Comparison of ENCODE assay signal across 9 cellular contexts in genomic region chr11:94638902-94639373, GRCh38.
DNase-seq lines count a peak whose midpoint lies in the region; ATAC-seq and TF ChIP-seq lines count a peak whose summit lies in the region.
"Had no signal": no experiment of that assay in that cellular context is flagged by ENCODE, and none has a peak within 500 bp of the region (broad histone marks: within the 10 kb centered on the region; RNA-seq: fewer than 3 reads in every experiment).

No MANE protein-coding gene starts in this region.

- intact Hi-C loops in Right ventricle myocardium superior (cut with DNase I): no loop called here

- TF ChIP-seq CTCF in RWPE2 (IDR thresholded peaks at IDR 0.05; ENCODE audit: poor library complexity, severe bottlenecking) (no peak), smooth muscle cell (IDR thresholded peaks at IDR 0.05; ENCODE audit: borderline replicate concordance, insufficient read depth, poor library complexity, severe bottlenecking) (no peak)

- H3K4me1 ChIP-seq in RWPE2 (ENCODE audit: insufficient read depth, poor library complexity, severe bottlenecking) (peaks cover 5% of the 10 kb centered on the region), smooth muscle cell (ENCODE audit: low read depth) (no peaks in the 10 kb centered on the region)

- WGBS in smooth muscle cell (ENCODE audit: low lambda C conversion rate): 43% methylated on average over 4 of the region's 4 CpGs

- H2AFZ ChIP-seq in smooth muscle cell (ENCODE audit: low read depth): peak overlapping the region; percentile 6

- peak; percentile 47 for ATAC-seq in GM21717 (IDR thresholded peaks at IDR 0.05; ENCODE audit: unreplicated experiment)
- 0 out of 3 replicates have a peak, but pooled peaks have one; percentile 41 for ATAC-seq in RWPE2 (ENCODE audit: low read depth)
- ATAC-seq in Right ventricle myocardium superior (ENCODE audit: poor library complexity): peak; percentile 64
- ATAC-seq in HG03159 (IDR thresholded peaks at IDR 0.05; ENCODE audit: unreplicated experiment): no peak
- no peak for ATAC-seq in GM18870 (IDR thresholded peaks at IDR 0.05; ENCODE audit: unreplicated experiment)

- no peak overlapping the region for H3K4me3 ChIP-seq in RWPE2 (ENCODE audit: severe bottlenecking)
- peak overlapping the region; percentile 17 for H3K4me3 ChIP-seq in smooth muscle cell

- H3K79me2 ChIP-seq in smooth muscle cell (ENCODE audit: low read depth): no peaks in the 10 kb centered on the region

- DNase-seq in RWPE2 (ENCODE audit: low spot score): no peak
- DNase-seq in Right ventricle myocardium superior: no peak
- DNase-seq in smooth muscle cell (lab: John Stamatoyannopoulos, UW; ENCODE audit: unreplicated experiment): no peak
- DNase-seq in OCI-M2 (lab: John Stamatoyannopoulos, UW; ENCODE audit: unreplicated experiment): no peak
- DNase-seq in DMS53 treated with DMSO at 0.1 percent for 48 hours (lab: John Stamatoyannopoulos, UW; ENCODE audit: unreplicated experiment): no peak
- DNase-seq: NCI-H748 treated with DMSO at 0.1 percent for 48 hours had no signal

- no peak overlapping the region for H3K9ac ChIP-seq in smooth muscle cell (ENCODE audit: low read depth)

- H3K4me2 ChIP-seq in smooth muscle cell: peak overlapping the region; percentile 77

- H3K9me3 ChIP-seq in RWPE2 (ENCODE audit: severe bottlenecking) (no peaks in the 10 kb centered on the region), smooth muscle cell (replicated peaks; ENCODE audit: low read depth) (no peaks in the 10 kb centered on the region)

- H3K27ac ChIP-seq in RWPE2 (ENCODE audit: poor library complexity, severe bottlenecking) (no peak overlapping the region), smooth muscle cell (ENCODE audit: low read depth) (peak overlapping the region; percentile 76)

- H3K36me3 ChIP-seq in RWPE2 (ENCODE audit: low read depth) (no peaks in the 10 kb centered on the region), smooth muscle cell (ENCODE audit: low read depth) (no peaks in the 10 kb centered on the region)

- no peaks in the 10 kb centered on the region for H4K20me1 ChIP-seq in smooth muscle cell (ENCODE audit: low read depth)

- peaks cover 11% of the 10 kb centered on the region for H3F3A ChIP-seq in smooth muscle cell (ENCODE audit: low read depth)

- H3K27me3 ChIP-seq in RWPE2 (ENCODE audit: insufficient read depth, poor library complexity, severe bottlenecking): no peaks in the 10 kb centered on the region
- no peaks in the 10 kb centered on the region for H3K27me3 ChIP-seq in smooth muscle cell (ENCODE audit: low read depth)

Comparison
In these comparisons a context has a peak if more than half of its experiments do, and no peak if none do; other contexts are left out.
1. ATAC-seq: peak in GM21717 (single experiment), RWPE2 (single experiment) and Right ventricle myocardium superior (single experiment); none in HG03159 (single experiment) and GM18870 (single experiment).